11 cellular contexts compared by ENCODE assay signal in genomic region chr7:4742852-4743251, GRCh38. TPM values are rescaled to one million over a fixed set of nuclear protein-coding genes. Genes with fewer than 3 reads are reported as not detected.
A peak's percentile ranks its signal among the peaks of the same experiment; 100 is the strongest.
DNase-seq lines count a peak whose midpoint lies in the region; FAIRE-seq and TF ChIP-seq lines count a peak whose summit lies in the region.
"Had no signal": no experiment of that assay in that cellular context is flagged by ENCODE, and none has a peak within 500 bp of the region (broad histone marks: within the 10 kb centered on the region; RNA-seq: fewer than 3 reads in every experiment).

No MANE protein-coding gene starts in this region.

- H2AFZ ChIP-seq in neural progenitor cell (replicated peaks): no peak overlapping the region

- H3K9ac ChIP-seq in BLaER1: no peak overlapping the region
- peak overlapping the region in 1 of 2 donors; percentile 0 for H3K9ac ChIP-seq in colonic mucosa (ENCODE audit: low read depth in 2 of 2, low read length in 2 of 2)
- no peak overlapping the region for H3K9ac ChIP-seq in neural progenitor cell
- no peak overlapping the region for H3K9ac ChIP-seq in kidney (ENCODE audit: low read length in 2 of 2)

- H3K9me3 ChIP-seq in BLaER1 (no peaks in the 10 kb centered on the region), colonic mucosa (no peaks in the 10 kb centered on the region), neural progenitor cell (ENCODE audit: low read depth) (no peaks in the 10 kb centered on the region), kidney (ENCODE audit: control insufficient read depth in 1 of 2, low read length in 2 of 2) (no peaks in the 10 kb centered on the region)

- H3K4me1 ChIP-seq in BLaER1: peaks cover 84% of the 10 kb centered on the region
- H3K4me1 ChIP-seq in colonic mucosa: peaks cover 8% of the 10 kb centered on the region
- peaks cover 35% of the 10 kb centered on the region for H3K4me1 ChIP-seq in neural progenitor cell
- H3K4me1 ChIP-seq in kidney (ENCODE audit: control insufficient read depth in 1 of 2, insufficient read depth in 1 of 2, low read depth in 1 of 2, low read length in 2 of 2): peaks cover 33 to 34% of the 10 kb centered on the region in 2 donors

- H4K20me1 ChIP-seq in BLaER1: peaks cover 98% of the 10 kb centered on the region
- H4K20me1 ChIP-seq in neural progenitor cell (ENCODE audit: low read depth): peaks cover 21% of the 10 kb centered on the region

- peak overlapping the region; percentile 99 for H3K27ac Mint-ChIP-seq in HFFc6
- H3K27ac Mint-ChIP-seq in neural progenitor cell: peak overlapping the region; percentile 42

- H3K4me1 Mint-ChIP-seq in HFFc6 (ENCODE audit: low read depth) (peaks cover 47% of the 10 kb centered on the region), neural progenitor cell (peaks cover 68% of the 10 kb centered on the region)

- H3K27me3 Mint-ChIP-seq in HFFc6 (ENCODE audit: insufficient read depth) (no peaks in the 10 kb centered on the region; the same call in 1 of the 2 replicates), neural progenitor cell (ENCODE audit: insufficient read depth, low read depth) (peaks cover 9% of the 10 kb centered on the region)

- H3K27ac ChIP-seq in BLaER1 (no peak overlapping the region), colonic mucosa (peak overlapping the region; percentile 93), neural progenitor cell (no peak overlapping the region), kidney (ENCODE audit: low read depth in 2 of 2, low read length in 2 of 2) (no peak overlapping the region)

- H3K27me3 ChIP-seq in BLaER1 (no peaks in the 10 kb centered on the region), colonic mucosa (no peaks in the 10 kb centered on the region), neural progenitor cell (no peaks in the 10 kb centered on the region)

- H3K36me3 Mint-ChIP-seq in HFFc6 (ENCODE audit: low read depth): peaks cover 27% of the 10 kb centered on the region
- H3K36me3 Mint-ChIP-seq in neural progenitor cell: peaks cover 18% of the 10 kb centered on the region

- DNase-seq in HFFc6: no peak
- no peak for DNase-seq in colonic mucosa
- no peak for DNase-seq in neural progenitor cell (ENCODE audit: low spot score)
- no peak for DNase-seq in anterior cingulate cortex (lab: John Stamatoyannopoulos, UW)
- no peak for DNase-seq in NCI-H187 (lab: John Stamatoyannopoulos, UW)
- DNase-seq in stimulated activated CD8-positive, alpha-beta memory T cell treated with anti-CD3 and anti-CD28 coated beads, Interleukin-4, amount 100 ng/mL, for 48 hours: no peak
- no peak for DNase-seq in kidney
- DNase-seq: effector CD8-positive, alpha-beta T cell; NCI-H748 treated with DMSO at 0.1 percent for 48 hours had no signal

- peaks cover 49% of the 10 kb centered on the region for H3F3A ChIP-seq in neural progenitor cell (ENCODE audit: low read depth)

- H3K79me2 ChIP-seq in neural progenitor cell (ENCODE audit: low read depth): peaks cover 18% of the 10 kb centered on the region

- peaks cover 48% of the 10 kb centered on the region for H3K36me3 ChIP-seq in BLaER1
- no peaks in the 10 kb centered on the region for H3K36me3 ChIP-seq in colonic mucosa
- H3K36me3 ChIP-seq in neural progenitor cell: no peaks in the 10 kb centered on the region
- peaks cover 8 to 14% of the 10 kb centered on the region in 2 donors for H3K36me3 ChIP-seq in kidney (ENCODE audit: control insufficient read depth in 1 of 2, insufficient read depth in 2 of 2, low read length in 2 of 2)

- TF ChIP-seq CTCF in HFFc6 (IDR thresholded peaks at IDR 0.05) (no peak), colonic mucosa (IDR thresholded peaks at IDR 0.05) (no peak), neural progenitor cell (IDR thresholded peaks at IDR 0.05) (no peak), kidney (IDR thresholded peaks at IDR 0.05; ENCODE audit: borderline replicate concordance, extremely low read depth, insufficient read depth) (no peak)

- intact Hi-C loops in colonic mucosa (cut with DNase I): no loop called here
- intact Hi-C loops in kidney (cut with DNase I): no loop called here

- no peak overlapping the region for H3K4me3 ChIP-seq in BLaER1
- no peak overlapping the region for H3K4me3 ChIP-seq in colonic mucosa
- no peak overlapping the region for H3K4me3 ChIP-seq in neural progenitor cell
- no peak overlapping the region for H3K4me3 ChIP-seq in kidney (ENCODE audit: low read length in 2 of 2)

- H3K9me3 Mint-ChIP-seq in HFFc6 (no peaks in the 10 kb centered on the region; the same call in 1 of the 2 replicates), neural progenitor cell (no peaks in the 10 kb centered on the region)
- H3K9me3 Mint-ChIP-seq: activated naive CD4-positive, alpha-beta T cell treated with anti-CD3 and anti-CD28 coated beads, Interleukin-2, amount 50 U/mL, for 72 hours had no signal

- H3K4me3 Mint-ChIP-seq in HFFc6 (no peak overlapping the region), neural progenitor cell (no peak overlapping the region)

- H3K4me2 ChIP-seq in BLaER1 (peak overlapping the region; percentile 89), neural progenitor cell (no peak overlapping the region)

- FAIRE-seq in kidney (lab: Jason Lieb, UNC): no peak

RNA-seq across cellular contexts. Expression of gene AP5Z1, which starts 32.6 kb away (rescaled TPM):
- 10 to 100 TPM; 39.8 to 50.4 (median 42.1) TPM for total RNA-seq in HFFc6 (2021; fragmentation: NEBNext Ultra II Directional; extraction: Animal tissue kit (Norgen Biotek cat#: 25700))
- total RNA-seq in colonic mucosa: 10 to 100 TPM; 27.9 to 49.9 TPM
- total RNA-seq in neural progenitor cell (ENCODE audit: low replicate concordance): 8.3 and 21.8 TPM in 2 replicates
- total RNA-seq in kidney: 38.5 TPM
- 23.4 TPM for polyA plus RNA-seq in kidney (ENCODE audit: insufficient read depth, low read depth, low replicate concordance)
